In genomic region chr10:58734116-58734515, GRCh38 we compare ENCODE assay signal across 15 cellular contexts.
DNase-seq lines count a peak whose midpoint lies in the region; ATAC-seq, FAIRE-seq and TF ChIP-seq lines count a peak whose summit lies in the region.
"Had no signal": no experiment of that assay in that cellular context is flagged by ENCODE, and none has a peak within 500 bp of the region (broad histone marks: within the 10 kb centered on the region; RNA-seq: fewer than 3 reads in every experiment).

No MANE protein-coding gene starts in this region.

- no peak overlapping the region for H2AFZ ChIP-seq in Karpas-422 (ENCODE audit: low read length)

- H3K79me2 ChIP-seq in Karpas-422 (ENCODE audit: low read length) = no peaks in the 10 kb centered on the region

- H3K9me2 ChIP-seq in Karpas-422 (replicated peaks; ENCODE audit: insufficient read depth, low read length) = no peaks in the 10 kb centered on the region

- no peaks in the 10 kb centered on the region for H3K4me1 ChIP-seq in Karpas-422 (ENCODE audit: low read length)
- no peaks in the 10 kb centered on the region for H3K4me1 ChIP-seq in small intestine (ENCODE audit: control insufficient read depth in 2 of 2, insufficient read depth in 1 of 2, low read depth in 1 of 2, low read length in 1 of 2)
- H3K4me1 ChIP-seq: prostate gland had no signal

- H3K27ac ChIP-seq in Karpas-422 (ENCODE audit: low read length) (no peak overlapping the region), small intestine (ENCODE audit: low read depth in 1 of 2, low read length in 1 of 2) (no peak overlapping the region)
- H3K27ac ChIP-seq: prostate gland had no signal

- H3K27me3 ChIP-seq in Karpas-422 (ENCODE audit: low read length) (no peaks in the 10 kb centered on the region), small intestine (ENCODE audit: control insufficient read depth in 2 of 2, insufficient read depth in 2 of 2, low read length in 2 of 2) (no peaks in the 10 kb centered on the region)

- TF ChIP-seq CTCF in D721Med (IDR thresholded peaks at IDR 0.05; ENCODE audit: insufficient read depth, missing control alignments) = peak; percentile 31
- TF ChIP-seq CTCF in choroid plexus epithelial cell (conservative IDR thresholded peaks at IDR 0.05; ENCODE audit: low read depth, low read length) = peak; percentile 12
- TF ChIP-seq CTCF in retinal pigment epithelial cell (conservative IDR thresholded peaks at IDR 0.05; ENCODE audit: low read depth, low read length) = peak; percentile 19

- H3K36me3 ChIP-seq in Karpas-422 (ENCODE audit: insufficient read depth, low read length) (no peaks in the 10 kb centered on the region), small intestine (ENCODE audit: control insufficient read depth in 2 of 2, insufficient read depth in 2 of 2, low read length in 2 of 2) (no peaks in the 10 kb centered on the region)
- H3K36me3 ChIP-seq: prostate gland had no signal

- 68 to 81% (median 75%) methylated on average over 5 of the region's 5 CpGs for WGBS in small intestine, 3 donors

- H3K4me3 ChIP-seq in Karpas-422 (ENCODE audit: low read length) (no peak overlapping the region), choroid plexus epithelial cell (ENCODE audit: low read depth, low read length) (no peak overlapping the region), retinal pigment epithelial cell (ENCODE audit: low read length) (no peak overlapping the region), small intestine (ENCODE audit: low read depth in 1 of 2, low read length in 2 of 2) (no peak overlapping the region)
- H3K4me3 ChIP-seq: lung, prostate gland had no signal

- H4K20me1 ChIP-seq in Karpas-422 (ENCODE audit: insufficient read depth, low read depth, low read length) = no peaks in the 10 kb centered on the region

- H3K9me3 ChIP-seq in Karpas-422 (ENCODE audit: low read length) (no peaks in the 10 kb centered on the region), small intestine (ENCODE audit: control insufficient read depth, low read depth) (no peaks in the 10 kb centered on the region)
- H3K9me3 ChIP-seq: prostate gland had no signal

- DNase-seq in D721Med (ENCODE audit: insufficient read length, low spot score) (no peak), Karpas-422 (peak; percentile 41), choroid plexus epithelial cell (ENCODE audit: low read depth) (no peak), retinal pigment epithelial cell (ENCODE audit: low read depth) (no peak), small intestine (no peak), HUDEP-2 (lab: John Stamatoyannopoulos, UW; ENCODE audit: unreplicated experiment in 76 of 76) (no peak)
- DNase-seq: activated naive CD8-positive, alpha-beta T cell treated with anti-CD3 and anti-CD28 coated beads for 36 hours; activated T-cell treated with anti-CD3 and anti-CD28 coated beads, Interleukin-2, amount 50 U/mL, for 1 hour; CD4-positive, alpha-beta T cell; effector memory CD8-positive, alpha-beta T cell; natural killer cell; NCI-H1092 treated with DMSO at 0.1 percent for 48 hours had no signal

- H3K4me2 ChIP-seq in Karpas-422 (ENCODE audit: low read depth, low read length, poor library complexity, severe bottlenecking) = no peak overlapping the region

- no peak overlapping the region for H3K9ac ChIP-seq in Karpas-422 (ENCODE audit: low read length)

- no peak for FAIRE-seq in D721Med (lab: Jason Lieb, UNC)
- no peak for FAIRE-seq in small intestine (lab: Jason Lieb, UNC)

- no peak for ATAC-seq in GM19328 (IDR thresholded peaks at IDR 0.05; ENCODE audit: unreplicated experiment)
- ATAC-seq: effector memory CD8-positive, alpha-beta T cell; natural killer cell had no signal
